17 cellular contexts compared by ENCODE assay signal in the genomic region with DNA sequence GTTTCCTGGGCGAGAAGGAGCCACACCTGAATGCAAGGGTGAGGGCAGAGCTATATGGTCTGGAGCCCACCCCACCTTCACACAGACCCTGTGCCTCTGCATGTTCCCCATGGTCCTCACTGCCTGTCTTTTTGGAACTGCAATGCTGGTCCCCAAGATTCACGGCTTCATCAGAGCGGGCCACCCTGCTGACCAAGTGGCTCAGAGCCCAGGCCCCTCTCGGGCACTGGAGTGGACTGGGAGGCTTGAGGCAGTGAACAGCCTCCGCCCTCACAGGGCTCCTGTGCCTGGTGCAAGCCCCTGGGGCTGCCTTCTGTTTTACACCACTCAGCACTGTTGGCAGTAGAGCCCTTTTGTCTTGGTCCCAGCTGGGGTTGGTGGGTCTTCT.
"Had no signal": no experiment of that assay in that cellular context is flagged by ENCODE, and none has a peak within 500 bp of the region (broad histone marks: within the 10 kb centered on the region; RNA-seq: fewer than 3 reads in every experiment).

No MANE protein-coding gene starts in this region.

- H3K27ac ChIP-seq: body of pancreas, cardiac muscle cell, heart left ventricle, right lobe of liver, upper lobe of right lung had no signal

- H3K4me1 ChIP-seq: right lobe of liver had no signal

- ATAC-seq: activated CD4-positive, alpha-beta T cell treated with anti-CD3 and anti-CD28 coated beads for 36 hours; body of pancreas; left cardiac atrium; mucosa of descending colon; WTC11 had no signal

- DNase-seq: activated CD4-positive, alpha-beta T cell treated with anti-CD3 and anti-CD28 coated beads for 36 hours; activated CD4-positive, alpha-beta T cell treated with anti-CD3 and anti-CD28 coated beads, Interleukin-2, amount 50 U/mL, for 48 hours; activated gamma-delta T cell treated with Interleukin-2 at 50 U/mL for 16 hours; anterior cingulate cortex; body of pancreas; left cardiac atrium; mucosa of descending colon; nephron progenitor cell; nucleus accumbens; right lobe of liver; small intestine; stimulated activated CD4-positive, alpha-beta T cell treated with anti-CD3 and anti-CD28 coated beads, Interleukin-2, amount 100 ng/mL, for 24 hours; T-helper 9 cell; upper lobe of right lung had no signal

- H3K36me3 ChIP-seq: cardiac muscle cell, heart left ventricle, right lobe of liver, upper lobe of right lung had no signal

- H3K4me3 ChIP-seq: body of pancreas, cardiac muscle cell, heart left ventricle, mucosa of descending colon, right lobe of liver, upper lobe of right lung had no signal

- H3K9me3 ChIP-seq: body of pancreas, heart left ventricle, mucosa of descending colon, right lobe of liver, upper lobe of right lung had no signal
